In the genomic region with DNA sequence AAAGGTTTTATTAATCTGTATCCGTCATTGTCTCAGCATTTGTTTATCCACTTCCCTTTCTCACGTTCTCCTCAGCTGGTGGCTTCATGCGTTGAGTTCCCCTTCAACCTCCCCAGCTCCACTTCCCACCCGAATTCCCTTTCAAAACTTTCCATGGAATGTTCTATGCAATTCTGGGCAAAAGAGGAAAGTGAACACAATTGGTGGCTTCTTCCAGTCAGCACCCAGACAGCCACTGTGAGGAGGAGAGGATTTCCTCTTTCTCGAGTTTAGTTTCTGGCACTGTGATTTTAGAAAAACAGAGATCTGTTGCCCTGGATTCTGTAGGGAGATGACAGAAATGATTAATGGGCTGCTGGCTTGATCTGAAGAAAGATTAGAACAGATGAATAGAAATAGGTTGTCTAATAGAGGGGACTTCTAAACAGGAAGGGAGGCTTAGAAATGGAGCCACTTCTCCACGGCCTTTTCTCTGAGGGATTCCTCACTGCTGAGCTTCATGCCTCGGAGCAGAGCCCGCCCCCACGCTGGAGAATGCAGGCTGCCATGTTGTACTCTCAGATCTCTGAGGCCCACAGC, we compare ENCODE assay signal across 23 cellular contexts.
DNase-seq lines count a peak whose midpoint lies in the region; ATAC-seq and TF ChIP-seq lines count a peak whose summit lies in the region.
"Had no signal": no experiment of that assay in that cellular context is flagged by ENCODE, and none has a peak within 500 bp of the region (broad histone marks: within the 10 kb centered on the region; RNA-seq: fewer than 3 reads in every experiment).

No MANE protein-coding gene starts in this region.

- H3K4me1 Mint-ChIP-seq in chondrocyte (ENCODE audit: low read depth) (peaks cover 7% of the 10 kb centered on the region), progenitor cell of endocrine pancreas (ENCODE audit: low read depth) (peaks cover 2% of the 10 kb centered on the region)
- H3K4me1 Mint-ChIP-seq: B cell, IgD-negative memory B cell had no signal

- TF ChIP-seq POLR2A in thyroid gland (IDR thresholded peaks at IDR 0.05) = no peak

- no peaks in the 10 kb centered on the region for H3K27me3 ChIP-seq in left lung
- no peaks in the 10 kb centered on the region for H3K27me3 ChIP-seq in neutrophil
- no peaks in the 10 kb centered on the region for H3K27me3 ChIP-seq in thyroid gland
- H3K27me3 ChIP-seq in WERI-Rb-1 (ENCODE audit: insufficient read depth, low read depth, severe bottlenecking) = peaks cover 56% of the 10 kb centered on the region
- H3K27me3 ChIP-seq: gastrocnemius medialis, hepatocyte had no signal

- no peak overlapping the region for H3K4me3 Mint-ChIP-seq in chondrocyte (ENCODE audit: unreplicated experiment)
- H3K4me3 Mint-ChIP-seq in progenitor cell of endocrine pancreas (ENCODE audit: low read depth) = no peak overlapping the region
- H3K4me3 Mint-ChIP-seq: activated CD4-positive, alpha-beta T cell treated with anti-CD3 and anti-CD28 coated beads, Interleukin-2, amount 10 ng/mL, durations not matched to agents 24 days and 14 days; B cell; CD8-positive, alpha-beta T cell; dendritic cell treated with granulocyte-macrophage colony-stimulating factor and Interleukin-4, amounts not matched to agents 40 ng/mL and 50 ng/mL, for 4 days; IgD-negative memory B cell had no signal

- H3K36me3 ChIP-seq in left lung (peaks cover 0 to 62% of the 10 kb centered on the region in 2 donors), neutrophil (peaks cover 93% of the 10 kb centered on the region), thyroid gland (no peaks in the 10 kb centered on the region), WERI-Rb-1 (no peaks in the 10 kb centered on the region)
- H3K36me3 ChIP-seq: gastrocnemius medialis had no signal

- H3K9me3 Mint-ChIP-seq in chondrocyte (ENCODE audit: low read depth) = no peaks in the 10 kb centered on the region
- H3K9me3 Mint-ChIP-seq in progenitor cell of endocrine pancreas (ENCODE audit: low read depth) = no peaks in the 10 kb centered on the region
- H3K9me3 Mint-ChIP-seq: activated CD4-positive, alpha-beta T cell treated with anti-CD3 and anti-CD28 coated beads, Interleukin-2, amount 10 ng/mL, durations not matched to agents 24 days and 14 days; CD8-positive, alpha-beta T cell; dendritic cell treated with granulocyte-macrophage colony-stimulating factor and Interleukin-4, amounts not matched to agents 40 ng/mL and 50 ng/mL, for 4 days; IgD-negative memory B cell had no signal

- WGBS in thyroid gland, 2 donors = 62 to 65% methylated on average over 9 of the region's 9 CpGs

- H3K4me1 ChIP-seq in left lung = peaks cover 0 to 4% of the 10 kb centered on the region in 2 donors
- H3K4me1 ChIP-seq in neutrophil (ENCODE audit: control insufficient read depth in 1 of 2, insufficient read depth in 1 of 2, low read depth in 1 of 2, low read length in 1 of 2) = no peaks in the 10 kb centered on the region
- H3K4me1 ChIP-seq in thyroid gland = no peaks in the 10 kb centered on the region
- H3K4me1 ChIP-seq: gastrocnemius medialis had no signal

- H3K36me3 Mint-ChIP-seq in chondrocyte (ENCODE audit: low read depth) (no peaks in the 10 kb centered on the region), progenitor cell of endocrine pancreas (ENCODE audit: insufficient read depth) (no peaks in the 10 kb centered on the region)

- H3K4me3 ChIP-seq in left lung (no peak overlapping the region), neutrophil (ENCODE audit: low read depth in 1 of 2, low read length in 1 of 2) (no peak overlapping the region), thyroid gland (replicated peaks in 1 of 3) (no peak overlapping the region), WERI-Rb-1 (ENCODE audit: low read depth, low read length) (no peak overlapping the region)
- H3K4me3 ChIP-seq: gastrocnemius medialis, hepatocyte had no signal

- TF ChIP-seq CTCF in chondrocyte (IDR thresholded peaks at IDR 0.05) (no peak), left lung (IDR thresholded peaks at IDR 0.05) (no peak), neutrophil (IDR thresholded peaks at IDR 0.05) (no peak), thyroid gland (IDR thresholded peaks at IDR 0.05) (no peak), progenitor cell of endocrine pancreas (IDR thresholded peaks at IDR 0.05; ENCODE audit: unreplicated experiment) (no peak), WERI-Rb-1 (IDR thresholded peaks at IDR 0.05; ENCODE audit: low read depth, low read length) (no peak)

- H3K27ac ChIP-seq in left lung (peak overlapping the region; percentile 0 to 6), neutrophil (peak overlapping the region; percentile 32), thyroid gland (no peak overlapping the region), WERI-Rb-1 (no peak overlapping the region)
- H3K27ac ChIP-seq: gastrocnemius medialis, hepatocyte had no signal

- DNase-seq in EH (ENCODE audit: low read depth) (peak; percentile 1), chondrocyte (ENCODE audit: low spot score) (no peak), left lung (no peak), thyroid gland (no peak), germinal center (ENCODE audit: low spot score) (no peak), progenitor cell of endocrine pancreas (ENCODE audit: low spot score, unreplicated experiment) (no peak), WERI-Rb-1 (no peak)
- DNase-seq: activated CD4-positive, alpha-beta T cell treated with anti-CD3 and anti-CD28 coated beads, Interleukin-2, amount 10 ng/mL, durations not matched to agents 24 days and 14 days; caudate nucleus; CD8-positive, alpha-beta T cell; EL; gastrocnemius medialis; NCI-H146; NCI-H2107; SHP77; stimulated activated naive CD4-positive, alpha-beta T cell; SW 1271; T-helper 9 cell had no signal

- H3K27me3 Mint-ChIP-seq in chondrocyte (ENCODE audit: low read depth) (no peaks in the 10 kb centered on the region), progenitor cell of endocrine pancreas (no peaks in the 10 kb centered on the region)
- H3K27me3 Mint-ChIP-seq: activated CD4-positive, alpha-beta T cell treated with anti-CD3 and anti-CD28 coated beads, Interleukin-2, amount 10 ng/mL, durations not matched to agents 24 days and 14 days; B cell; dendritic cell treated with granulocyte-macrophage colony-stimulating factor and Interleukin-4, amounts not matched to agents 40 ng/mL and 50 ng/mL, for 4 days; IgD-negative memory B cell had no signal

- intact Hi-C loops in left lung (cut with DNase I) (no loop called here), thyroid gland (cut with DNase I) (no loop called here)

- H3K27ac Mint-ChIP-seq in chondrocyte (ENCODE audit: unreplicated experiment) (peak overlapping the region; percentile 87), progenitor cell of endocrine pancreas (no peak overlapping the region)
- H3K27ac Mint-ChIP-seq: activated CD4-positive, alpha-beta T cell treated with anti-CD3 and anti-CD28 coated beads, Interleukin-2, amount 10 ng/mL, durations not matched to agents 24 days and 14 days; B cell; CD8-positive, alpha-beta T cell; dendritic cell treated with granulocyte-macrophage colony-stimulating factor and Interleukin-4, amounts not matched to agents 40 ng/mL and 50 ng/mL, for 4 days had no signal

- no peaks in the 10 kb centered on the region for H3K9me3 ChIP-seq in left lung
- no peaks in the 10 kb centered on the region for H3K9me3 ChIP-seq in neutrophil
- H3K9me3 ChIP-seq in thyroid gland = no peaks in the 10 kb centered on the region
- no peaks in the 10 kb centered on the region for H3K9me3 ChIP-seq in WERI-Rb-1 (ENCODE audit: severe bottlenecking)
- H3K9me3 ChIP-seq: gastrocnemius medialis had no signal

- no peak for ATAC-seq in left lung
- ATAC-seq: CD8-positive, alpha-beta T cell; gastrocnemius medialis had no signal

Comparison
In these comparisons a context has a peak if more than half of its experiments do, and no peak if none do; other contexts are left out.
1. H3K27ac ChIP-seq: peak in left lung (2 of 2) and neutrophil (single experiment); none in thyroid gland (0 of 3) and WERI-Rb-1 (single experiment).